Comparison of ENCODE assay signal across 7 cellular contexts in the genomic region with DNA sequence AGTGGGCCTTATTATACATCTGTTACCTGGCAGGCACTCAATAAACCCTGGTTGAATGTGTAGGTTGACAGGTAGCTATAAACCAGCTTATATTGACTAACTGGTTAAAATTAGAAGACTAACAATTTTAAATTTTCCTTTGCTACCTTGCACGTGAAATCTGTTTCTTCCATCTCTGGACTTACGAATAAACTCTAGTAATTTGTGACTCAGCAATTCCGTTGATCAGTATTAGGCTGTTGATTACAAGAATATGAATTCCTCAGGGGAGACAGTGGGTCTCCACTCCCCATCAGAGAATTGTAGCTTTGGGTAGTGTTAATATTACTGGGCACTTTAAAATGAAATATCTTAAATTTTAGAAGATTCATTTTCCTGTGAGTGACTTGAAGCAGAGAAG.
"Had no signal": no experiment of that assay in that cellular context is flagged by ENCODE, and none has a peak within 500 bp of the region (broad histone marks: within the 10 kb centered on the region; RNA-seq: fewer than 3 reads in every experiment).

No MANE protein-coding gene starts in this region.

- H3K27ac ChIP-seq: HL-60, KMS-11 had no signal

- DNase-seq: Karpas-422, Kasumi-1, KBM-7, KG1 had no signal

- H3K4me2 ChIP-seq: KMS-11 had no signal

- H3K9ac ChIP-seq: KMS-11 had no signal

- FAIRE-seq: HTR-8/SVneo had no signal
